Comparison of ENCODE assay signal across 8 cellular contexts in the genomic region with DNA sequence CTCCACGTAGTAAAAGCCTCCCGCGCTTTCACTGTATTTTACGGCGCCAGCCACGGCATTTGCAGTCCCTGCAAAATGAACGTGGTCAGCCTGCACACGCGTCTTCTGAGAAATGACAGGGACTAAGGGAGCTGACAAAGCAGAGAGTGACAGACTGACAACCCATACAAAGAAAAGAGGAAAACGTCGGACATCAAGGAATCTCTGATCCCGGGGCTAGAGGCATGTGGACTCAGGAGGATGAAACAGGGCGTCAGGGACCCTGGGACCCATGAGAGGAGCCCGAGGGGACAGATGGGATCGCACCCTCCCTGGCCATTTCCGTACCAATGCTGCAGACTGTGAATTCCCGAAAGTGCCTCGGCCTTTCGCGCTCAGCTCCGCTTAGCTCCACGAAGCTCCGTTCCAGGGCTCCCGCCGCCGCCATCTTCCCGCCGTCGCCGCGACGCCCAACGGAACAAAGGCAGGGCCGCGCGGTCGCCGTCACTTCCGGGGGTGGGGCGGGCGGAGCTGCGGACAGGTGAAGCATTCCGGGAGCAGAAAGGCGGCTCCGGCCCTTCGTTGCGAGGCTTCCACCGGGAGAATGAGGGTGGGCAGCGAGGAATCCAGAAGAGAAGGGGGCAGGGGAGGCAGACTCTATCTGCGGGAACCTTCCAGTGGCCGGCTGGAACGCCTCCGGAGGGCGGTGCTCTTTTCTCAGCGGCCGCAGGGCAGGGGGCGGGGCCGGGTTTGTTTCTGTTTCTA. TPM values are rescaled to one million over a fixed set of nuclear protein-coding genes. Genes with fewer than 3 reads are reported as not detected.
DNase-seq lines count a peak whose midpoint lies in the region; ATAC-seq and TF ChIP-seq lines count a peak whose summit lies in the region.

A gene with protein sequence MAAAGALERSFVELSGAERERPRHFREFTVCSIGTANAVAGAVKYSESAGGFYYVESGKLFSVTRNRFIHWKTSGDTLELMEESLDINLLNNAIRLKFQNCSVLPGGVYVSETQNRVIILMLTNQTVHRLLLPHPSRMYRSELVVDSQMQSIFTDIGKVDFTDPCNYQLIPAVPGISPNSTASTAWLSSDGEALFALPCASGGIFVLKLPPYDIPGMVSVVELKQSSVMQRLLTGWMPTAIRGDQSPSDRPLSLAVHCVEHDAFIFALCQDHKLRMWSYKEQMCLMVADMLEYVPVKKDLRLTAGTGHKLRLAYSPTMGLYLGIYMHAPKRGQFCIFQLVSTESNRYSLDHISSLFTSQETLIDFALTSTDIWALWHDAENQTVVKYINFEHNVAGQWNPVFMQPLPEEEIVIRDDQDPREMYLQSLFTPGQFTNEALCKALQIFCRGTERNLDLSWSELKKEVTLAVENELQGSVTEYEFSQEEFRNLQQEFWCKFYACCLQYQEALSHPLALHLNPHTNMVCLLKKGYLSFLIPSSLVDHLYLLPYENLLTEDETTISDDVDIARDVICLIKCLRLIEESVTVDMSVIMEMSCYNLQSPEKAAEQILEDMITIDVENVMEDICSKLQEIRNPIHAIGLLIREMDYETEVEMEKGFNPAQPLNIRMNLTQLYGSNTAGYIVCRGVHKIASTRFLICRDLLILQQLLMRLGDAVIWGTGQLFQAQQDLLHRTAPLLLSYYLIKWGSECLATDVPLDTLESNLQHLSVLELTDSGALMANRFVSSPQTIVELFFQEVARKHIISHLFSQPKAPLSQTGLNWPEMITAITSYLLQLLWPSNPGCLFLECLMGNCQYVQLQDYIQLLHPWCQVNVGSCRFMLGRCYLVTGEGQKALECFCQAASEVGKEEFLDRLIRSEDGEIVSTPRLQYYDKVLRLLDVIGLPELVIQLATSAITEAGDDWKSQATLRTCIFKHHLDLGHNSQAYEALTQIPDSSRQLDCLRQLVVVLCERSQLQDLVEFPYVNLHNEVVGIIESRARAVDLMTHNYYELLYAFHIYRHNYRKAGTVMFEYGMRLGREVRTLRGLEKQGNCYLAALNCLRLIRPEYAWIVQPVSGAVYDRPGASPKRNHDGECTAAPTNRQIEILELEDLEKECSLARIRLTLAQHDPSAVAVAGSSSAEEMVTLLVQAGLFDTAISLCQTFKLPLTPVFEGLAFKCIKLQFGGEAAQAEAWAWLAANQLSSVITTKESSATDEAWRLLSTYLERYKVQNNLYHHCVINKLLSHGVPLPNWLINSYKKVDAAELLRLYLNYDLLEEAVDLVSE (N-terminal part only) (minus strand): TSS at position 459 of the 744 bp plus-strand sequence. CDS start 32 bp downstream, at position 427.

- peak within 1 kb of the TSS; percentile 92 to 97 for H3K4me3 Mint-ChIP-seq in activated T-cell treated with anti-CD3 and anti-CD28 coated beads, Interleukin-2, amount 50 U/mL, for 72 hours

- no peak for TF ChIP-seq CTCF in Panc1 (IDR thresholded peaks at IDR 0.05)
- TF ChIP-seq CTCF in esophagus squamous epithelium (IDR thresholded peaks at IDR 0.05) = no peak

- peaks cover 5 to 14% of the 10 kb centered on the region in 2 donors for H3K36me3 Mint-ChIP-seq in activated T-cell treated with anti-CD3 and anti-CD28 coated beads, Interleukin-2, amount 50 U/mL, for 72 hours (ENCODE audit: insufficient read depth in 2 of 2)

- POLR2A ChIA-PET in Panc1 (lab: Charles Lee) = interaction anchor here (0.6 kb wide), 1 partner anchor 133 kb away, joined by 4 read pairs; a partner anchor contains a TSS

- 0 to 2% methylated on average over 20 to 31 of the region's 58 CpGs for WGBS in esophagus squamous epithelium, 2 donors

- in situ Hi-C loops in Panc1 (cut with HindIII; ENCODE audit: low pct_unique_long_range_greater_than_20kb, low sequenced_read_pairs) = no loop called here

- H3K4me1 ChIP-seq in Panc1 (ENCODE audit: control insufficient read depth, insufficient read depth, low read length) (peaks cover 24% of the 10 kb centered on the region), esophagus squamous epithelium (peaks cover 0 to 51% (median 12%) of the 10 kb centered on the region in 3 donors), muscle layer of duodenum (ENCODE audit: control insufficient read depth in 1 of 2, insufficient read depth in 2 of 2, low read length in 2 of 2) (peaks cover 5 to 27% of the 10 kb centered on the region in 2 donors)

- no peaks in the 10 kb centered on the region for H3K9me3 ChIP-seq in Panc1 (ENCODE audit: control insufficient read depth, insufficient read depth, low read depth, low read length)
- no peaks in the 10 kb centered on the region for H3K9me3 ChIP-seq in esophagus squamous epithelium
- no peaks in the 10 kb centered on the region for H3K9me3 ChIP-seq in muscle layer of duodenum (ENCODE audit: control insufficient read depth in 1 of 2, low read length in 2 of 2)

- peak within 1 kb of the TSS; percentile 97 to 100 for H3K4me3 ChIP-seq in Panc1 (ENCODE audit: low read depth in 2 of 2, low read length in 2 of 2)
- peak within 1 kb of the TSS; percentile 63 to 90 (median 72) for H3K4me3 ChIP-seq in esophagus squamous epithelium
- H3K4me3 ChIP-seq in muscle layer of duodenum (ENCODE audit: low read depth in 1 of 2, low read length in 2 of 2) = peak within 1 kb of the TSS; percentile 99 to 100

- intact Hi-C loops in Panc1 (cut with micrococcal nuclease; ENCODE audit: unreplicated experiment) = no loop called here
- intact Hi-C loops in esophagus squamous epithelium (cut with DNase I) = no loop called here

- H3K27me3 ChIP-seq in Panc1 (ENCODE audit: control insufficient read depth, insufficient read depth, low read length) (no peaks in the 10 kb centered on the region), esophagus squamous epithelium (no peaks in the 10 kb centered on the region), muscle layer of duodenum (ENCODE audit: low read depth, low read length) (no peaks in the 10 kb centered on the region)

- H3K9me3 Mint-ChIP-seq in activated T-cell treated with anti-CD3 and anti-CD28 coated beads, Interleukin-2, amount 50 U/mL, for 72 hours = no peaks in the 10 kb centered on the region

- peaks cover 11% of the 10 kb centered on the region; the same call in 1 of the 2 replicates for H3K36me3 ChIP-seq in Panc1 (ENCODE audit: control insufficient read depth, insufficient read depth, low read length)
- H3K36me3 ChIP-seq in esophagus squamous epithelium = peaks cover 0 to 36% (median 0%) of the 10 kb centered on the region in 3 donors
- peaks cover 15 to 17% of the 10 kb centered on the region in 2 donors for H3K36me3 ChIP-seq in muscle layer of duodenum (ENCODE audit: control insufficient read depth in 1 of 2, insufficient read depth in 2 of 2, low read length in 2 of 2)

- no TSS peak for BruUV-seq in Panc1 (replicated peaks; lab: Mats Ljungman, UMichigan)

- peak within 1 kb of the TSS; percentile 99 for H3K27ac ChIP-seq in Panc1 (ENCODE audit: low read length)
- peak within 1 kb of the TSS; percentile 94 to 98 (median 96) for H3K27ac ChIP-seq in esophagus squamous epithelium
- peak within 1 kb of the TSS; percentile 97 for H3K27ac ChIP-seq in muscle layer of duodenum (ENCODE audit: low read length)

- peak in 3 of 4 donors; percentile 64 to 81 (median 77) for TF ChIP-seq POLR2A in esophagus squamous epithelium (IDR thresholded peaks at IDR 0.05)

- H3K4me1 Mint-ChIP-seq in activated T-cell treated with anti-CD3 and anti-CD28 coated beads, Interleukin-2, amount 50 U/mL, for 72 hours (ENCODE audit: low read depth) = peaks cover 45% of the 10 kb centered on the region

- H3K27ac Mint-ChIP-seq in activated T-cell treated with anti-CD3 and anti-CD28 coated beads, Interleukin-2, amount 50 U/mL, for 72 hours = peak within 1 kb of the TSS; percentile 95

- no peaks in the 10 kb centered on the region for H3K27me3 Mint-ChIP-seq in activated T-cell treated with anti-CD3 and anti-CD28 coated beads, Interleukin-2, amount 50 U/mL, for 72 hours (ENCODE audit: low read depth)

- DNase-seq in DMS114 treated with DMSO at 0.1 percent for 48 hours (lab: John Stamatoyannopoulos, UW; ENCODE audit: unreplicated experiment) (peak; percentile 62), HuH-7 (ENCODE audit: low spot score) (peak; percentile 76), Panc1 (ENCODE audit: low read depth, low spot score) (no peak), esophagus squamous epithelium (lab: John Stamatoyannopoulos, UW) (peak; percentile 34)
- DNase-seq in activated T-cell treated with anti-CD3 and anti-CD28 coated beads, Interleukin-2, amount 50 U/mL, for 72 hours = peak; percentile 91 to 94
- peak; percentile 86 for DNase-seq in stimulated activated CD8-positive, alpha-beta memory T cell treated with anti-CD3 and anti-CD28 coated beads, Interleukin-7, amount 100 ng/mL, for 24 hours (ENCODE audit: low read depth)

- CTCF ChIA-PET in Panc1 (lab: Charles Lee) = no interaction called here

- ATAC-seq in GM21515 (IDR thresholded peaks at IDR 0.05; ENCODE audit: unreplicated experiment) (peak; percentile 75), Panc1 (peak; percentile 95)
- peak; percentile 93 for ATAC-seq in activated T-cell treated with anti-CD3 and anti-CD28 coated beads, Interleukin-2, amount 50 U/mL, for 72 hours (replicated peaks in 1 of 2)

RNA-seq across cellular contexts. Expression of the gene that starts here (rescaled TPM):
- total RNA-seq in Panc1 (2021; ENCODE audit: unreplicated experiment) (46.3 TPM), esophagus squamous epithelium (10 to 100 TPM; 11.0 to 30.1 (median 20.7) TPM)
- 30.6 TPM for polyA plus RNA-seq in Panc1 (2012; ENCODE audit: insufficient read length)
- 10 to 100 TPM; 53.9 to 61.8 TPM for total RNA-seq in activated T-cell treated with anti-CD3 and anti-CD28 coated beads, Interleukin-2, amount 50 U/mL, for 72 hours
